In genomic region chr12:275784-276183, GRCh38 we compare ENCODE assay signal across 30 cellular contexts. TPM values are rescaled to one million over a fixed set of nuclear protein-coding genes. Genes with fewer than 3 reads are reported as not detected.
"Had no signal": no experiment of that assay in that cellular context is flagged by ENCODE, and none has a peak within 500 bp of the region (broad histone marks: within the 10 kb centered on the region; RNA-seq: fewer than 3 reads in every experiment).

No MANE protein-coding gene starts in this region.

- H3K36me3 ChIP-seq: brain microvascular endothelial cell, WERI-Rb-1 had no signal

- H3K27me3 Mint-ChIP-seq: activated CD4-positive, alpha-beta memory T cell treated with anti-CD3 and anti-CD28 coated beads, Interleukin-2, amount 10 ng/mL, durations not matched to agents 7 days and 5 days; activated CD8-positive, alpha-beta memory T cell treated with anti-CD3 and anti-CD28 coated beads, Interleukin-2, amount 10 ng/mL, durations not matched to agents 7 days and 5 days; activated naive CD4-positive, alpha-beta T cell treated with anti-CD3 and anti-CD28 coated beads, Interleukin-2, amount 10 ng/mL, durations not matched to agents 7 days and 5 days; activated naive CD8-positive, alpha-beta T cell treated with anti-CD3 and anti-CD28 coated beads for 36 hours; central memory CD8-positive, alpha-beta T cell had no signal

- H2AFZ ChIP-seq: PC-9 had no signal

- H3K27me3 ChIP-seq: brain microvascular endothelial cell had no signal

- H3K4me2 ChIP-seq: PC-9 had no signal

- H3K27ac Mint-ChIP-seq: activated CD4-positive, alpha-beta memory T cell treated with anti-CD3 and anti-CD28 coated beads, Interleukin-2, amount 10 ng/mL, durations not matched to agents 7 days and 5 days; activated CD8-positive, alpha-beta memory T cell treated with anti-CD3 and anti-CD28 coated beads, Interleukin-2, amount 10 ng/mL, durations not matched to agents 7 days and 5 days; activated naive CD4-positive, alpha-beta T cell treated with anti-CD3 and anti-CD28 coated beads, Interleukin-2, amount 10 ng/mL, durations not matched to agents 7 days and 5 days; activated naive CD8-positive, alpha-beta T cell treated with anti-CD3 and anti-CD28 coated beads for 36 hours had no signal

- H3K4me3 Mint-ChIP-seq: activated CD4-positive, alpha-beta memory T cell treated with anti-CD3 and anti-CD28 coated beads, Interleukin-2, amount 10 ng/mL, durations not matched to agents 7 days and 5 days; activated CD8-positive, alpha-beta memory T cell treated with anti-CD3 and anti-CD28 coated beads, Interleukin-2, amount 10 ng/mL, durations not matched to agents 7 days and 5 days; activated naive CD4-positive, alpha-beta T cell treated with anti-CD3 and anti-CD28 coated beads, Interleukin-2, amount 10 ng/mL, durations not matched to agents 7 days and 5 days; activated naive CD8-positive, alpha-beta T cell treated with anti-CD3 and anti-CD28 coated beads for 36 hours; central memory CD8-positive, alpha-beta T cell had no signal

- H3K9me3 Mint-ChIP-seq: activated CD4-positive, alpha-beta memory T cell treated with anti-CD3 and anti-CD28 coated beads, Interleukin-2, amount 10 ng/mL, durations not matched to agents 7 days and 5 days; activated naive CD4-positive, alpha-beta T cell treated with anti-CD3 and anti-CD28 coated beads, Interleukin-2, amount 10 ng/mL, durations not matched to agents 7 days and 5 days; activated naive CD8-positive, alpha-beta T cell treated with anti-CD3 and anti-CD28 coated beads for 36 hours; central memory CD8-positive, alpha-beta T cell had no signal

- H3K27ac ChIP-seq: brain microvascular endothelial cell, PC-9, WERI-Rb-1 had no signal

- H3K4me3 ChIP-seq: PC-9 had no signal

- ATAC-seq: activated CD8-positive, alpha-beta memory T cell treated with anti-CD3 and anti-CD28 coated beads, Interleukin-2, amount 10 ng/mL, durations not matched to agents 7 days and 5 days had no signal

- H3K4me1 Mint-ChIP-seq: activated naive CD4-positive, alpha-beta T cell treated with anti-CD3 and anti-CD28 coated beads, Interleukin-2, amount 10 ng/mL, durations not matched to agents 7 days and 5 days; activated naive CD8-positive, alpha-beta T cell treated with anti-CD3 and anti-CD28 coated beads for 36 hours had no signal

- DNase-seq: activated CD4-positive, alpha-beta memory T cell treated with anti-CD3 and anti-CD28 coated beads, Interleukin-2, amount 10 ng/mL, durations not matched to agents 7 days and 5 days; activated CD4-positive, alpha-beta T cell treated with anti-CD3 and anti-CD28 coated beads for 1 hour; activated CD4-positive, alpha-beta T cell treated with anti-CD3 and anti-CD28 coated beads for 48 hours; activated CD4-positive, CD25-positive, alpha-beta regulatory T cell; activated CD8-positive, alpha-beta memory T cell treated with anti-CD3 and anti-CD28 coated beads for 24 hours; activated CD8-positive, alpha-beta memory T cell treated with anti-CD3 and anti-CD28 coated beads, Interleukin-2, amount 10 ng/mL, durations not matched to agents 7 days and 5 days; activated CD8-positive, alpha-beta memory T cell treated with anti-CD3 and anti-CD28 coated beads, Interleukin-2, amount 50 U/mL, for 48 hours; activated effector memory CD4-positive, alpha-beta T cell treated with Interleukin-2 at 50 U/mL for 16 hours; activated naive CD4-positive, alpha-beta T cell treated with anti-CD3 and anti-CD28 coated beads, Interleukin-2, amount 10 ng/mL, durations not matched to agents 7 days and 5 days; activated naive CD8-positive, alpha-beta T cell treated with anti-CD3 and anti-CD28 coated beads for 36 hours; activated T-cell treated with anti-CD3 and anti-CD28 coated beads, Interleukin-2, amount 50 U/mL, for 48 hours; amniotic stem cell; aorta; brain microvascular endothelial cell; KG1; MM.1S; MV-4-11; NCI-H1092; NCI-H1417 treated with DMSO at 0.1 percent for 48 hours; NCI-H187 treated with DMSO at 0.1 percent for 48 hours; NCI-H2081; NCI-H510A; NCI-H774; NK-92 treated with Interleukin-12 subunit alpha and Interleukin-12 subunit beta, amount 100 ng/mL, for 24 hours; PC-9; Right ventricle myocardium superior; SW 1271; T1000; WERI-Rb-1 had no signal

RNA-seq across cellular contexts. Expression of gene SLC6A13, which starts 13.1 kb away (rescaled TPM):
- total RNA-seq: activated CD4-positive, alpha-beta memory T cell treated with anti-CD3 and anti-CD28 coated beads, Interleukin-2, amount 10 ng/mL, durations not matched to agents 7 days and 5 days; PC-9 had no signal
- polyA plus RNA-seq: aorta had no signal
